In genomic region chr2:153873062-153874048, GRCh38 we compare ENCODE assay signal across 12 cellular contexts. TPM values are rescaled to one million over a fixed set of nuclear protein-coding genes. Genes with fewer than 3 reads are reported as not detected.
A peak's percentile ranks its signal among the peaks of the same experiment; 100 is the strongest.
DNase-seq lines count a peak whose midpoint lies in the region; ATAC-seq lines count a peak whose summit lies in the region.
"Had no signal": no experiment of that assay in that cellular context is flagged by ENCODE, and none has a peak within 500 bp of the region (broad histone marks: within the 10 kb centered on the region; RNA-seq: fewer than 3 reads in every experiment).

No MANE protein-coding gene starts in this region.

- peaks cover 3% of the 10 kb centered on the region for H3K36me3 Mint-ChIP-seq in activated CD8-positive, alpha-beta memory T cell treated with anti-CD3 and anti-CD28 coated beads, Interleukin-2, amount 10 ng/mL, durations not matched to agents 7 days and 5 days

- 4% methylated on average over 34 to 36 of the region's 36 CpGs for WGBS in ectodermal cell, 2 experiments

- ATAC-seq in GM21723 (IDR thresholded peaks at IDR 0.05; ENCODE audit: unreplicated experiment), result no peak
- ATAC-seq in activated CD8-positive, alpha-beta memory T cell treated with anti-CD3 and anti-CD28 coated beads, Interleukin-2, amount 10 ng/mL, durations not matched to agents 7 days and 5 days, result no peak
- ATAC-seq in HG03432 (IDR thresholded peaks at IDR 0.05; ENCODE audit: unreplicated experiment), result no peak
- ATAC-seq in HG03378 (IDR thresholded peaks at IDR 0.05; ENCODE audit: unreplicated experiment), result no peak
- ATAC-seq: activated naive CD4-positive, alpha-beta T cell treated with anti-CD3 and anti-CD28 coated beads, Interleukin-2, amount 50 U/mL, for 72 hours had no signal

- H3K9me3 ChIP-seq in ES-I3 (ENCODE audit: control insufficient read depth, insufficient read depth, low read length) (no peaks in the 10 kb centered on the region), ectodermal cell (ENCODE audit: control insufficient read depth, low read length) (no peaks in the 10 kb centered on the region), neuron (ENCODE audit: low read length) (no peaks in the 10 kb centered on the region)
- H3K9me3 ChIP-seq: uterus had no signal

- H3K36me3 ChIP-seq in ES-I3 (ENCODE audit: insufficient read depth, low read length) (no peaks in the 10 kb centered on the region), ectodermal cell (ENCODE audit: control insufficient read depth, insufficient read depth, low read length) (no peaks in the 10 kb centered on the region), neuron (ENCODE audit: insufficient read depth, low read length) (no peaks in the 10 kb centered on the region)
- H3K36me3 ChIP-seq: uterus had no signal

- H3K27me3 ChIP-seq in ectodermal cell (ENCODE audit: control insufficient read depth, insufficient read depth, low read length, poor library complexity, severe bottlenecking) (peaks cover 49% of the 10 kb centered on the region), neuron (ENCODE audit: insufficient read depth, low read length) (no peaks in the 10 kb centered on the region)
- H3K27me3 ChIP-seq: uterus had no signal

- peaks cover 3% of the 10 kb centered on the region for H3K4me1 Mint-ChIP-seq in activated CD8-positive, alpha-beta memory T cell treated with anti-CD3 and anti-CD28 coated beads, Interleukin-2, amount 10 ng/mL, durations not matched to agents 7 days and 5 days

- no peaks in the 10 kb centered on the region for H3K4me1 ChIP-seq in ES-I3 (ENCODE audit: insufficient read depth, low read length)
- H3K4me1 ChIP-seq in ectodermal cell (ENCODE audit: control insufficient read depth, insufficient read depth, low read length), result peaks cover 20% of the 10 kb centered on the region
- H3K4me1 ChIP-seq in neuron (ENCODE audit: insufficient read depth, low read length), result peaks cover 17% of the 10 kb centered on the region
- H3K4me1 ChIP-seq: uterus had no signal

- no peak overlapping the region for H3K4me3 Mint-ChIP-seq in activated CD8-positive, alpha-beta memory T cell treated with anti-CD3 and anti-CD28 coated beads, Interleukin-2, amount 10 ng/mL, durations not matched to agents 7 days and 5 days

- DNase-seq in NCI-H2227 (lab: John Stamatoyannopoulos, UW; ENCODE audit: unreplicated experiment), result peak; percentile 52
- DNase-seq in activated CD8-positive, alpha-beta memory T cell treated with anti-CD3 and anti-CD28 coated beads, Interleukin-2, amount 10 ng/mL, durations not matched to agents 7 days and 5 days, result no peak
- DNase-seq: DMS79 treated with DMSO at 0.1 percent for 48 hours, NCI-H226, uterus had no signal

- H3K4me3 ChIP-seq in ectodermal cell (ENCODE audit: insufficient read depth, low read depth, low read length) (peak overlapping the region; percentile 77), neuron (ENCODE audit: low read length) (peak overlapping the region; percentile 81)
- H3K4me3 ChIP-seq: uterus had no signal

- CTCF ChIA-PET in activated CD8-positive, alpha-beta memory T cell treated with anti-CD3 and anti-CD28 coated beads, Interleukin-2, amount 10 ng/mL, durations not matched to agents 7 days and 5 days (lab: Charles Lee), result no interaction called here

- peaks cover 30% of the 10 kb centered on the region for H3K27me3 Mint-ChIP-seq in activated CD8-positive, alpha-beta memory T cell treated with anti-CD3 and anti-CD28 coated beads, Interleukin-2, amount 10 ng/mL, durations not matched to agents 7 days and 5 days

- H3K9ac ChIP-seq in ES-I3 (ENCODE audit: low read depth, low read length), result peak overlapping the region; percentile 51; the same call in 1 of the 2 replicates

- peaks cover 4% of the 10 kb centered on the region for H3K9me3 Mint-ChIP-seq in activated CD8-positive, alpha-beta memory T cell treated with anti-CD3 and anti-CD28 coated beads, Interleukin-2, amount 10 ng/mL, durations not matched to agents 7 days and 5 days (ENCODE audit: low read depth)

- no peak overlapping the region for H3K27ac Mint-ChIP-seq in activated CD8-positive, alpha-beta memory T cell treated with anti-CD3 and anti-CD28 coated beads, Interleukin-2, amount 10 ng/mL, durations not matched to agents 7 days and 5 days

- peak overlapping the region; percentile 97 for H2AFZ ChIP-seq in neuron (ENCODE audit: low read depth, low read length)

- H3K27ac ChIP-seq in ectodermal cell (ENCODE audit: insufficient read depth, low read depth, low read length, poor library complexity, severe bottlenecking), result no peak overlapping the region
- H3K27ac ChIP-seq: uterus had no signal

RNA-seq across cellular contexts. Expression of gene GALNT13, which starts 1.6 kb away (rescaled TPM):
- polyA plus RNA-seq in ectodermal cell (2013, experiment 1 of 4), result 3.6 TPM
- 3.1 TPM for polyA plus RNA-seq in ectodermal cell (2013, experiment 2 of 4)
- polyA plus RNA-seq in ectodermal cell (2013, experiment 3 of 4), result 4.1 TPM
- 2.2 TPM for polyA plus RNA-seq in ectodermal cell (2013, experiment 4 of 4)
- not detected for total RNA-seq in activated CD8-positive, alpha-beta memory T cell treated with anti-CD3 and anti-CD28 coated beads, Interleukin-2, amount 10 ng/mL, durations not matched to agents 7 days and 5 days
